In the genomic region with DNA sequence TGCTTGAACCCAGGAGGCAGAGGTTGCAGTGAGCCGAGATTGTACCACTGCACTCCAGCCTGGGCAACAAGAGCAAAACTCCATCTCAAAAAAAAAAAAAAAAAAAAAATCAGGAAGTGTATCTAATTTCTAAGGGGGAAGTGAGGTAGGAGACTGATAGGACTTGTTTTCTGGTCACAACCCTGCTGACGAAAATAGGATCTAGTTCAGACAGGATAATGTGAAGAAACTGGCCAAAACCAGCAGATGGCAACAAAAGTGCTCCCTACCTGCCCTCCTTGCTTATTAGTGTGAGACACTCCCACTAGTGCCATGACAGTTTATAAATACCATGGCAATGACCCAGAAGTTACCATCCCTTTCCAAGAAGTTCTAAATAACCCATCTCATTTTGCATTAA, we compare ENCODE assay signal across 15 cellular contexts.
DNase-seq lines count a peak whose midpoint lies in the region; ATAC-seq and TF ChIP-seq lines count a peak whose summit lies in the region.
"Had no signal": no experiment of that assay in that cellular context is flagged by ENCODE, and none has a peak within 500 bp of the region (broad histone marks: within the 10 kb centered on the region; RNA-seq: fewer than 3 reads in every experiment).

No MANE protein-coding gene starts in this region.

- ATAC-seq in HG02981 (IDR thresholded peaks at IDR 0.05; ENCODE audit: unreplicated experiment) = no peak
- ATAC-seq: activated CD8-positive, alpha-beta T cell treated with anti-CD3 and anti-CD28 coated beads for 36 hours; left ventricle myocardium superior; psoas muscle; stimulated activated naive CD8-positive, alpha-beta T cell treated with anti-CD3 and anti-CD28 coated beads, Interleukin-15, amount 100 ng/mL, for 72 hours had no signal

- H3K4me3 ChIP-seq in epithelial cell of esophagus (ENCODE audit: low read length) = no peak overlapping the region
- H3K4me3 ChIP-seq: psoas muscle had no signal

- peak; percentile 74 for DNase-seq in CD1c-positive myeloid dendritic cell (ENCODE audit: extremely low spot score)
- DNase-seq in Kasumi-1 (lab: John Stamatoyannopoulos, UW) = peak; percentile 25 to 44
- peak; percentile 92 for DNase-seq in OCI-M1 (lab: John Stamatoyannopoulos, UW)
- peak; percentile 51 for DNase-seq in epithelial cell of esophagus (ENCODE audit: low read depth)
- no peak for DNase-seq in NCI-H82 treated with DMSO at 0.1 percent for 48 hours (lab: John Stamatoyannopoulos, UW; ENCODE audit: unreplicated experiment)
- no peak for DNase-seq in iPS-NIHi7 (ENCODE audit: extremely low spot score)
- no peak for DNase-seq in C1 segment of cervical spinal cord (lab: John Stamatoyannopoulos, UW)
- DNase-seq: activated CD8-positive, alpha-beta T cell treated with anti-CD3 and anti-CD28 coated beads for 36 hours; effector memory CD4-positive, alpha-beta T cell; left ventricle myocardium superior; NCI-H187; NCI-H82; psoas muscle; stimulated activated naive CD8-positive, alpha-beta T cell treated with anti-CD3 and anti-CD28 coated beads, Interleukin-15, amount 100 ng/mL, for 72 hours had no signal

- TF ChIP-seq CTCF in epithelial cell of esophagus (IDR thresholded peaks at IDR 0.05; ENCODE audit: insufficient read depth, low read depth, low read length, missing control alignments) = no peak

Comparison
In these comparisons a context has a peak if more than half of its experiments do, and no peak if none do; other contexts are left out.
1. DNase-seq: peak in CD1c-positive myeloid dendritic cell (single experiment), Kasumi-1 (2 of 2), OCI-M1 (single experiment) and epithelial cell of esophagus (single experiment); none in NCI-H82 treated with DMSO at 0.1 percent for 48 hours (single experiment), iPS-NIHi7 (single experiment) and C1 segment of cervical spinal cord (0 of 14).